ENCODE assay signal across 7 cellular contexts in the genomic region with DNA sequence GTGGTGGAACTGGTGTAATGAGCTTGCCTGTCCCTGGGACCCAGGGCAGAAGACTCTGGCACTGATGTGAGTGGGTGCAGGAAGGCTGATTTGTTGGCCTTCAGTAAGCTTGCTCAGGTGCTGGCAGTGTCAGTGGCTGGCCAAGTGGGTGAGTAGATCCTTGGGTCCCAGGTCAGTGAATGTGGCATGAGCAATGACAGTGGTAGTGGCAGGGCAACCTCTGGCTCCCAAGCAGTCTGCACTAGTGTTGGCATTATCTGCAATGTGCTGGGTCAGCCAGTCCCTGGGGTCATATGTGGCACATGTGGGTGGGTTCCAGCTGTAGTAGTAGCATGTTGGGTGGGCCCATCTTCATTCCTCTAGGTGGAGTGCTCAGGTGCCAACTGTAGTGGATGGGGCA.
"Had no signal": no experiment of that assay in that cellular context is flagged by ENCODE, and none has a peak within 500 bp of the region (broad histone marks: within the 10 kb centered on the region; RNA-seq: fewer than 3 reads in every experiment).

No MANE protein-coding gene starts in this region.

- H3K27ac Mint-ChIP-seq: H9 had no signal

- H3K4me3 ChIP-seq: GM23248, K562 had no signal

- H3K4me3 Mint-ChIP-seq: H9 had no signal

- DNase-seq: GM23248, GOT3, H9, HCEC 1CT, IMR-90, KG1 had no signal

- ATAC-seq: K562 had no signal

- H3K27ac ChIP-seq: GM23248 had no signal
